8 cellular contexts compared by ENCODE assay signal in the genomic region with DNA sequence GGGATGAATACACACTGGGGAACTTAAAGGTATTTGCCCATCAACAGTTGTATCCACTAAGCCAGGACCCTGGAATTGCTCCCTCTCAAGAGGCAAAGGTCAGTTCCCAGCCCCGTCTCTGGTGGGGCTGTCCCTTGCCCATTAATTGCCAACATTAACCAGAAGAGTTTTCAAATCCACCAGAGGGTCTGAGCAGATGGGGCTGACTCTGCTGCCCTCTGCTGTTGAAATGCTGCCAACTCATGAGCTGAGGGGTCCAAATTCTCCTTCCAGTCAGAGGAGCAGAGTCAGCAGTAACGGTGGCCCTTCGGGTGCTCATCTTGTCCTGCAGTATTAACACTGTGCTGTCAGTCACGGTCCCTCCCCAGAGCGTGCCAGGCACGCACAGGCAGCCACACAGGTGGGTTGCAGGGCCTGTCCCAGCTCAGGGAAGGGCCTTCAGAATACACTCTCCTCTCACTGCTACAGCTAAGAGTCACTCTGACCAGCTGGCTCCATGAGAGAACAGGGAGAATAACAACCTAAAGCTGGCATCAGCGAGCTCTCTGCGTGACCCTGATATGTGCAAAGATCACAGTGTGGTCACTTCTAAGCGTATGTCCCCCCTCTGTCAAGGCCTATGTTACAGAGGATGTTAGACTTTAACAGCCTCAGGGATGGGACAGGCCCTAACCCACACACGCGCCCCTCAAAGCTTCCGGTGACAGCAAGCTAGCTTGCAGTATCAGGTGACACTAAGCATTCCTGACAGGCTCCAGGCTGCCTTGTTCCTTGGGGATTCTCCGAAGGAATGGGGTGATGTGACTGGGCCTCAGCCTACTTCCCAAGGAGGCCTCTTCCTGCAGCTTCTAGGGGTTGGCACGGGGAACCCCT. TPM values are rescaled to one million over a fixed set of nuclear protein-coding genes. Genes with fewer than 3 reads are reported as not detected.
DNase-seq lines count a peak whose midpoint lies in the region; ATAC-seq and TF ChIP-seq lines count a peak whose summit lies in the region.

No MANE protein-coding gene starts in this region.

- peaks cover 0 to 5% (median 0%) of the 10 kb centered on the region in 11 donors for H3K9me3 Mint-ChIP-seq in naive thymus-derived CD4-positive, alpha-beta T cell

- POLR2A ChIA-PET in naive thymus-derived CD4-positive, alpha-beta T cell (lab: Charles Lee): interaction anchor here (0.7 to 5.9 kb wide), 8 partner anchors 9 to 131 kb away, joined by 3 to 41 read pairs (median 5); a partner anchor contains a TSS

- H3K4me2 ChIP-seq in OCI-LY1 (ENCODE audit: low read length): no peak overlapping the region

- no peak overlapping the region for H3K27ac ChIP-seq in OCI-LY1 (ENCODE audit: low read depth, low read length, poor library complexity, severe bottlenecking)
- H3K27ac ChIP-seq in naive thymus-derived CD4-positive, alpha-beta T cell (ENCODE audit: low read depth, low read length): no peak overlapping the region

- peaks cover 9 to 53% (median 26%) of the 10 kb centered on the region in 5 donors for H3K36me3 Mint-ChIP-seq in naive thymus-derived CD4-positive, alpha-beta T cell

- peaks cover 8% of the 10 kb centered on the region for H3K9me3 ChIP-seq in OCI-LY1 (ENCODE audit: low read length)
- peaks cover 0 to 5% (median 0%) of the 10 kb centered on the region in 3 experiments for H3K9me3 ChIP-seq in naive thymus-derived CD4-positive, alpha-beta T cell (ENCODE audit: control insufficient read depth in 2 of 3, low read length in 3 of 3)

- H3K36me3 ChIP-seq in OCI-LY1 (ENCODE audit: insufficient read depth, low read length): peaks cover 19% of the 10 kb centered on the region
- peaks cover 0 to 46% (median 3%) of the 10 kb centered on the region in 3 experiments for H3K36me3 ChIP-seq in naive thymus-derived CD4-positive, alpha-beta T cell (ENCODE audit: control insufficient read depth in 2 of 3, insufficient read depth in 3 of 3, low read length in 3 of 3)

- no peaks in the 10 kb centered on the region for H3K27me3 ChIP-seq in OCI-LY1 (ENCODE audit: insufficient read depth, low read length)
- no peaks in the 10 kb centered on the region for H3K27me3 ChIP-seq in naive thymus-derived CD4-positive, alpha-beta T cell (ENCODE audit: control insufficient read depth in 2 of 2, insufficient read depth in 2 of 2, low read length in 2 of 2)

- H3K4me1 Mint-ChIP-seq in naive thymus-derived CD4-positive, alpha-beta T cell: peaks cover 3 to 14% (median 6%) of the 10 kb centered on the region in 7 donors

- no peaks in the 10 kb centered on the region for H3K9me2 ChIP-seq in OCI-LY1 (ENCODE audit: low read depth, low read length)

- H2AFZ ChIP-seq in OCI-LY1 (ENCODE audit: low read length): no peak overlapping the region

- H3K4me3 Mint-ChIP-seq in naive thymus-derived CD4-positive, alpha-beta T cell: no peak overlapping the region

- H3K27me3 Mint-ChIP-seq in naive thymus-derived CD4-positive, alpha-beta T cell: no peaks in the 10 kb centered on the region

- TF ChIP-seq CTCF in OCI-LY1 (IDR thresholded peaks at IDR 0.05; ENCODE audit: low read length) (peak; percentile 89), epithelial cell of esophagus (IDR thresholded peaks at IDR 0.05; ENCODE audit: insufficient read depth, low read depth, low read length, missing control alignments) (peak; percentile 86)

- H3F3A ChIP-seq in OCI-LY1 (ENCODE audit: insufficient read depth, low read length): no peaks in the 10 kb centered on the region

- H3K4me1 ChIP-seq in OCI-LY1 (ENCODE audit: insufficient read depth, low read length, severe bottlenecking): no peaks in the 10 kb centered on the region
- peaks cover 0 to 9% of the 10 kb centered on the region in 2 donors for H3K4me1 ChIP-seq in naive thymus-derived CD4-positive, alpha-beta T cell (ENCODE audit: control insufficient read depth in 2 of 2, insufficient read depth in 2 of 2, low read length in 2 of 2)

- DNase-seq in DMS153 treated with DMSO at 0.1 percent for 48 hours (lab: John Stamatoyannopoulos, UW; ENCODE audit: unreplicated experiment): peak; percentile 2
- peak; percentile 76 for DNase-seq in activated CD8-positive, alpha-beta memory T cell treated with anti-CD3 and anti-CD28 coated beads, Interleukin-2, amount 50 U/mL, for 4 hours
- peak; percentile 66 for DNase-seq in epithelial cell of esophagus (ENCODE audit: low read depth)
- peak; percentile 54 to 76 (median 64) for DNase-seq in naive thymus-derived CD4-positive, alpha-beta T cell
- peak; percentile 33 to 73 (median 57) for DNase-seq in stimulated activated naive CD4-positive, alpha-beta T cell (lab: John Stamatoyannopoulos, UW)

- no peak overlapping the region for H3K9ac ChIP-seq in OCI-LY1 (ENCODE audit: low read length)

- H3K4me3 ChIP-seq in OCI-LY1 (ENCODE audit: low read depth, low read length, poor library complexity, severe bottlenecking) (no peak overlapping the region), epithelial cell of esophagus (ENCODE audit: low read length) (no peak overlapping the region)
- H3K4me3 ChIP-seq in naive thymus-derived CD4-positive, alpha-beta T cell (ENCODE audit: low read length): no peak overlapping the region

- no peaks in the 10 kb centered on the region for H3K79me2 ChIP-seq in OCI-LY1 (ENCODE audit: insufficient read depth, low read length)

- H4K20me1 ChIP-seq in OCI-LY1 (ENCODE audit: insufficient read depth, low read length): no peaks in the 10 kb centered on the region

- ATAC-seq in HG03108 (IDR thresholded peaks at IDR 0.05; ENCODE audit: unreplicated experiment): peak; percentile 57
- ATAC-seq in naive thymus-derived CD4-positive, alpha-beta T cell: peak; percentile 89
- ATAC-seq in GM21447 (IDR thresholded peaks at IDR 0.05; ENCODE audit: unreplicated experiment): no peak

- CTCF ChIA-PET in naive thymus-derived CD4-positive, alpha-beta T cell (lab: Charles Lee): interaction anchor here (0.5 to 6.0 kb wide), 29 partner anchors 9 to 346 kb away, joined by 3 to 90 read pairs (median 5); a partner anchor contains a TSS

- peak overlapping the region; percentile 9 to 90 (median 62) for H3K27ac Mint-ChIP-seq in naive thymus-derived CD4-positive, alpha-beta T cell

- intact Hi-C loops in naive thymus-derived CD4-positive, alpha-beta T cell (cut with micrococcal nuclease): loop anchor here (1.0 to 10.0 kb wide), 15 partner anchors 10 to 440 kb away; a partner anchor contains a TSS

RNA-seq across cellular contexts. Expression of a gene that starts 10.9 kb away (rescaled TPM):
- total RNA-seq in naive thymus-derived CD4-positive, alpha-beta T cell: 1 to 10 TPM; 1.4 to 2.7 (median 1.9) TPM
- under 1 TPM in 1 of 2 donors, not detected in 1; 0.12 TPM for polyA plus RNA-seq in naive thymus-derived CD4-positive, alpha-beta T cell

Comparison
In these comparisons a context has a peak if more than half of its experiments do, and no peak if none do; other contexts are left out.
1. DNase-seq: peak in every context shown above with its lines; median percentile 76 in activated CD8-positive, alpha-beta memory T cell treated with anti-CD3 and anti-CD28 coated beads, Interleukin-2, amount 50 U/mL, for 4 hours; 66 in epithelial cell of esophagus; 64 in naive thymus-derived CD4-positive, alpha-beta T cell; 57 in stimulated activated naive CD4-positive, alpha-beta T cell; 2 in DMS153 treated with DMSO at 0.1 percent for 48 hours.